ENCODE assay signal across 20 cellular contexts in genomic region chr3:95302044-95302443, GRCh38.
DNase-seq lines count a peak whose midpoint lies in the region; TF ChIP-seq lines count a peak whose summit lies in the region.
"Had no signal": no experiment of that assay in that cellular context is flagged by ENCODE, and none has a peak within 500 bp of the region (broad histone marks: within the 10 kb centered on the region; RNA-seq: fewer than 3 reads in every experiment).

No MANE protein-coding gene starts in this region.

- POLR2A ChIA-PET in OCI-LY7 (lab: Charles Lee) = interaction anchor here (0.6 kb wide), 1 partner anchor 776 kb away, joined by 4 read pairs; no protein-coding TSS in a partner anchor

- 54 to 83% (median 73%) methylated on average over 1 of the region's 1 CpG for WGBS in spleen, 5 donors

- H3K4me1 ChIP-seq in OCI-LY7 (ENCODE audit: insufficient read depth, low read length, poor library complexity, severe bottlenecking) (no peaks in the 10 kb centered on the region), spleen (no peaks in the 10 kb centered on the region)
- H3K4me1 ChIP-seq: sigmoid colon, thyroid gland had no signal

- 0 out of 2 replicates have a peak, but pooled peaks cover 6% of the 10 kb centered on the region for H3K9me3 ChIP-seq in OCI-LY7 (ENCODE audit: low read length)
- no peaks in the 10 kb centered on the region for H3K9me3 ChIP-seq in spleen
- H3K9me3 ChIP-seq: sigmoid colon, thyroid gland had no signal

- H3K9me2 ChIP-seq in OCI-LY7 (ENCODE audit: insufficient read depth, low read length) = no peaks in the 10 kb centered on the region

- H3K4me2 ChIP-seq in OCI-LY7 (ENCODE audit: low read length) = no peak overlapping the region
- H3K4me2 ChIP-seq: GM23338 had no signal

- no TSS peak for BruUV-seq in OCI-LY7 (replicated peaks; lab: Mats Ljungman, UMichigan)

- H3K79me2 ChIP-seq in OCI-LY7 (ENCODE audit: insufficient read depth, low read depth, low read length) = no peaks in the 10 kb centered on the region

- H3K27ac ChIP-seq in OCI-LY7 (ENCODE audit: low read depth, low read length, poor library complexity, severe bottlenecking) = no peak overlapping the region
- H3K27ac ChIP-seq in spleen = no peak overlapping the region
- H3K27ac ChIP-seq: 22Rv1, sigmoid colon, thyroid gland, VCaP had no signal

- no peak overlapping the region for H2AFZ ChIP-seq in OCI-LY7 (ENCODE audit: low read length)
- H2AFZ ChIP-seq: GM23338 had no signal

- no peaks in the 10 kb centered on the region for H3K27me3 ChIP-seq in kidney epithelial cell (ENCODE audit: control insufficient read depth, insufficient read depth, low read length)
- H3K27me3 ChIP-seq in spleen (replicated peaks in 1 of 7) = no peaks in the 10 kb centered on the region
- H3K27me3 ChIP-seq: sigmoid colon, thyroid gland had no signal

- H3K4me3 ChIP-seq in astrocyte of the spinal cord (ENCODE audit: low read depth, low read length) (no peak overlapping the region), kidney epithelial cell (ENCODE audit: low read depth, low read length) (no peak overlapping the region), OCI-LY7 (ENCODE audit: low read depth, low read length, poor library complexity, severe bottlenecking) (no peak overlapping the region), spleen (no peak overlapping the region)
- H3K4me3 ChIP-seq: GM23338, sigmoid colon, thyroid gland had no signal

- CTCF ChIA-PET in OCI-LY7 (lab: Charles Lee; ENCODE audit: unreplicated experiment) = no interaction called here

- intact Hi-C loops in OCI-LY7 (cut with micrococcal nuclease; ENCODE audit: unreplicated experiment) = no loop called here
- intact Hi-C loops in spleen (cut with DNase I; ENCODE audit: low total_unique reads) = no loop called here

- no peak for TF ChIP-seq POLR2A in spleen (IDR thresholded peaks at IDR 0.05)

- no peaks in the 10 kb centered on the region for H4K20me1 ChIP-seq in OCI-LY7 (ENCODE audit: insufficient read depth, low read length)

- TF ChIP-seq CTCF in astrocyte of the spinal cord (IDR thresholded peaks at IDR 0.05; ENCODE audit: low read depth, low read length) (no peak), kidney epithelial cell (IDR thresholded peaks at IDR 0.05; ENCODE audit: insufficient read depth, low read length, poor library complexity, severe bottlenecking) (no peak), OCI-LY7 (conservative IDR thresholded peaks at IDR 0.05; ENCODE audit: low read length) (no peak), spleen (IDR thresholded peaks at IDR 0.05 in 8 of 11, conservative IDR thresholded peaks at IDR 0.05 in 3 of 11) (no peak)

- DNase-seq in DMS53 (lab: John Stamatoyannopoulos, UW) (peak; percentile 1), DMS53 treated with DMSO at 0.1 percent for 48 hours (lab: John Stamatoyannopoulos, UW; ENCODE audit: unreplicated experiment) (no peak), astrocyte of the spinal cord (ENCODE audit: low read depth, low spot score) (peak; percentile 55), kidney epithelial cell (ENCODE audit: low read depth) (peak; percentile 48), NCI-H1092 (lab: John Stamatoyannopoulos, UW) (no peak), OCI-LY7 (ENCODE audit: low spot score) (no peak), spleen (no peak), Kasumi-1 (lab: John Stamatoyannopoulos, UW) (no peak)
- DNase-seq: activated gamma-delta T cell; effector CD4-positive, alpha-beta T cell; foreskin fibroblast; NCI-H2081 treated with DMSO at 0.1 percent for 48 hours; NCI-H748 treated with DMSO at 0.1 percent for 48 hours; sigmoid colon; stimulated activated CD4-positive, alpha-beta T cell treated with anti-CD3 and anti-CD28 coated beads, Interleukin-4, amount 100 ng/mL, for 4 hours; T-cell; thyroid gland had no signal

- in situ Hi-C loops in astrocyte of the spinal cord (cut with HindIII; ENCODE audit: low sequenced_read_pairs) = no loop called here

- H3K36me3 ChIP-seq in kidney epithelial cell (ENCODE audit: control insufficient read depth, insufficient read depth, low read length) (no peaks in the 10 kb centered on the region), OCI-LY7 (ENCODE audit: insufficient read depth, low read length) (no peaks in the 10 kb centered on the region), spleen (no peaks in the 10 kb centered on the region)
- H3K36me3 ChIP-seq: sigmoid colon, thyroid gland had no signal

Comparison
In these comparisons a context has a peak if more than half of its experiments do, and no peak if none do; other contexts are left out.
1. DNase-seq: peak in DMS53 (single experiment), astrocyte of the spinal cord (single experiment) and kidney epithelial cell (single experiment); none in DMS53 treated with DMSO at 0.1 percent for 48 hours (single experiment), NCI-H1092 (single experiment), OCI-LY7 (single experiment), spleen (single experiment) and Kasumi-1 (0 of 2).